Comparison of ENCODE assay signal across 16 cellular contexts in the genomic region with DNA sequence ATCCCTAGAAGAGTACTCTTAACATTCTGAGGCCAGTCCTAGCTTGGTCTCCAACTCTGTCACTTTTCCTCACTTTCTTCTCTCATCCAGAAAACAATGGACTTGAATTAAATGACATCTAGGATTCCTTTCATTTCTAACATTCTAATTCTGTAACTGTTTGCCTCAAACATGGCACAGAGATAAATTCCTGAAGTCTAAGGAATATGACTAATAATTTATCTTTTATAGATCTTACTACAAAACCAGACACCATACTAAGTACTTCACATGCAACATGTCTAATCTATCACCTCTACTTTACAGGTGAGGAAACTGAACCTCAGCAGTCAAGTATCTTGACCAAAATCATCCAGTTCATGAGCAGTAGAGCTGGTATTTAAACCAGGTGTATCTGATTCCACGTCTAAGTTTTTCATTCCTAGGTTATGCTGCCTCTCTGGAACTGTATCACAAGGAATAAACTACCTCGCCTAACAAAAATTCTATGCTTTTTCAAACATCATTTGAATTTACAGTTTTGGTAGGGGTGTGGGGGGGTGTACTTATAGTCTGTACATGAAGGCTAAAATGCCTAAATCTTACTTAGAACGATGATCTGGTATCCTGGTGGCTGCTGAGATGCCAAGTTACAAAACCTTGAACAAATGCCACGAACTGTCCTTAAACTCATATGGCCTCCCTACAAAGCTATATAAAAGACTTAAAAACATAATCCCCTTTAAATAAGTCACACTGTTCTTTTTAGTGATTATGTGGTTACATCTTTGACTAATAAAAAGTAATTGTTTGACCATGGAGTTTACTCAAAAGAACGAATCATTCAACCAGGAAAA. TPM values are rescaled to one million over a fixed set of nuclear protein-coding genes. Genes with fewer than 3 reads are reported as not detected.
A peak's percentile ranks its signal among the peaks of the same experiment; 100 is the strongest.
DNase-seq lines count a peak whose midpoint lies in the region; TF ChIP-seq lines count a peak whose summit lies in the region.
"Had no signal": no experiment of that assay in that cellular context is flagged by ENCODE, and none has a peak within 500 bp of the region (broad histone marks: within the 10 kb centered on the region; RNA-seq: fewer than 3 reads in every experiment).

No MANE protein-coding gene starts in this region.

- H3K27me3 Mint-ChIP-seq in chondrocyte (ENCODE audit: low read depth): no peaks in the 10 kb centered on the region
- H3K27me3 Mint-ChIP-seq: activated B cell treated with CpG ODN at 0.5 μM for 24 hours; activated naive CD8-positive, alpha-beta T cell treated with anti-CD3 and anti-CD28 coated beads, Interleukin-2, amount 10 ng/mL, durations not matched to agents 7 days and 5 days; CD4-positive, alpha-beta memory T cell; stimulated activated naive CD8-positive, alpha-beta T cell treated with anti-CD3 and anti-CD28 coated beads, Interleukin-15, Interleukin-2, amounts not matched to agents 100 ng/mL and 50 ng/mL, for 24 hours had no signal

- no peaks in the 10 kb centered on the region for H3K27me3 ChIP-seq in PC-9 (ENCODE audit: insufficient read depth, low read depth)
- H3K27me3 ChIP-seq: dorsolateral prefrontal cortex, gastrocnemius medialis had no signal

- no TSS peak for BruUV-seq in PC-9 (replicated peaks; lab: Mats Ljungman, UMichigan)

- peaks cover 92% of the 10 kb centered on the region for H4K20me1 ChIP-seq in PC-9 (ENCODE audit: insufficient read depth)

- no peak overlapping the region for H3K4me3 ChIP-seq in PC-9
- H3K4me3 ChIP-seq: dorsolateral prefrontal cortex, gastrocnemius medialis had no signal

- peaks cover 18% of the 10 kb centered on the region for H3K4me1 ChIP-seq in PC-9 (replicated peaks; ENCODE audit: insufficient read depth)

- TF ChIP-seq CTCF in PC-9 (conservative IDR thresholded peaks at IDR 0.05) (no peak), chondrocyte (IDR thresholded peaks at IDR 0.05) (no peak), GM20000 (IDR thresholded peaks at IDR 0.05; ENCODE audit: extremely low read depth, missing control alignments) (no peak)

- H3K27ac ChIP-seq in PC-9: peak overlapping the region; percentile 42
- H3K27ac ChIP-seq: gastrocnemius medialis had no signal

- no peak overlapping the region for H2AFZ ChIP-seq in PC-9

- peaks cover 98% of the 10 kb centered on the region for H3K79me2 ChIP-seq in PC-9 (ENCODE audit: low read depth)

- CTCF ChIA-PET in PC-9 (lab: Charles Lee): interaction anchor here (0.6 kb wide), 1 partner anchor 15 kb away, joined by 5 read pairs; no protein-coding TSS in a partner anchor

- H3K4me3 Mint-ChIP-seq in chondrocyte (ENCODE audit: unreplicated experiment): no peak overlapping the region
- H3K4me3 Mint-ChIP-seq: activated B cell treated with CpG ODN at 0.5 μM for 24 hours; activated naive CD8-positive, alpha-beta T cell treated with anti-CD3 and anti-CD28 coated beads, Interleukin-2, amount 10 ng/mL, durations not matched to agents 7 days and 5 days; CD4-positive, alpha-beta memory T cell; stimulated activated naive CD8-positive, alpha-beta T cell treated with anti-CD3 and anti-CD28 coated beads, Interleukin-15, Interleukin-2, amounts not matched to agents 100 ng/mL and 50 ng/mL, for 24 hours had no signal

- H3K4me1 Mint-ChIP-seq in chondrocyte (ENCODE audit: low read depth): peaks cover 42% of the 10 kb centered on the region
- H3K4me1 Mint-ChIP-seq: activated naive CD8-positive, alpha-beta T cell treated with anti-CD3 and anti-CD28 coated beads, Interleukin-2, amount 10 ng/mL, durations not matched to agents 7 days and 5 days had no signal

- no peaks in the 10 kb centered on the region for H3K9me3 ChIP-seq in PC-9 (ENCODE audit: insufficient read depth, low read depth)
- H3K9me3 ChIP-seq: gastrocnemius medialis had no signal

- POLR2A ChIA-PET in PC-9 (lab: Charles Lee; ENCODE audit: unreplicated experiment): interaction anchor here (0.5 kb wide), 1 partner anchor 625 kb away, joined by 3 read pairs; no protein-coding TSS in a partner anchor

- intact Hi-C loops in PC-9 (cut with micrococcal nuclease; ENCODE audit: unreplicated experiment): no loop called here

- DNase-seq in EL: peak; percentile 68
- DNase-seq in PC-9: peak in 1 of 2 experiments; percentile 72
- DNase-seq in chondrocyte (ENCODE audit: low spot score): no peak
- peak; percentile 24 for DNase-seq in non-pigmented ciliary epithelial cell (ENCODE audit: low read depth)
- DNase-seq in A172 (ENCODE audit: low spot score): no peak
- DNase-seq in activated CD4-positive, alpha-beta T cell treated with anti-CD3 and anti-CD28 coated beads, Interleukin-2, amount 50 U/mL, for 48 hours: no peak
- DNase-seq in GM20000 (ENCODE audit: low spot score): no peak
- no peak for DNase-seq in NCI-H128 (lab: John Stamatoyannopoulos, UW; ENCODE audit: unreplicated experiment)
- DNase-seq: activated B cell treated with CpG ODN at 0.5 μM for 24 hours; activated naive CD8-positive, alpha-beta T cell treated with anti-CD3 and anti-CD28 coated beads, Interleukin-2, amount 10 ng/mL, durations not matched to agents 7 days and 5 days; CD4-positive, alpha-beta memory T cell; dorsolateral prefrontal cortex; gastrocnemius medialis; MV-4-11; retina had no signal

- no peaks in the 10 kb centered on the region for H3K36me3 Mint-ChIP-seq in chondrocyte (ENCODE audit: low read depth)

- H3K27ac Mint-ChIP-seq in chondrocyte (ENCODE audit: unreplicated experiment): peak overlapping the region; percentile 64
- H3K27ac Mint-ChIP-seq: activated B cell treated with CpG ODN at 0.5 μM for 24 hours; activated naive CD8-positive, alpha-beta T cell treated with anti-CD3 and anti-CD28 coated beads, Interleukin-2, amount 10 ng/mL, durations not matched to agents 7 days and 5 days; CD4-positive, alpha-beta memory T cell; stimulated activated naive CD8-positive, alpha-beta T cell treated with anti-CD3 and anti-CD28 coated beads, Interleukin-15, Interleukin-2, amounts not matched to agents 100 ng/mL and 50 ng/mL, for 24 hours had no signal

- 0 out of 2 replicates have a peak, but pooled peaks cover 1% of the 10 kb centered on the region for H3K9me2 ChIP-seq in PC-9 (ENCODE audit: insufficient read depth)

- no peak overlapping the region for H3K4me2 ChIP-seq in PC-9

- peaks cover 26% of the 10 kb centered on the region for H3K36me3 ChIP-seq in PC-9 (ENCODE audit: low read depth)
- H3K36me3 ChIP-seq: gastrocnemius medialis had no signal

- H3F3A ChIP-seq in PC-9 (ENCODE audit: insufficient read depth, low read depth): peaks cover 72% of the 10 kb centered on the region

- H3K9me3 Mint-ChIP-seq in chondrocyte (ENCODE audit: low read depth): no peaks in the 10 kb centered on the region

RNA-seq across cellular contexts. Expression of a gene that starts 41.6 kb away (rescaled TPM):
- total RNA-seq in PC-9 (2021) (80.6 and 108 TPM in 2 replicates), chondrocyte (63.7 to 66.8 TPM (median 66.1 TPM) in 3 replicates)
- total RNA-seq in A172 (2014; rRNA removed; shearing (Covaris generic)): 11.1 and 25.6 TPM in 2 replicates

Comparison
In these comparisons a context has a peak if more than half of its experiments do, and no peak if none do; other contexts are left out.
1. DNase-seq: peak in EL (single experiment) and non-pigmented ciliary epithelial cell (single experiment); none in chondrocyte (single experiment), A172 (single experiment), activated CD4-positive, alpha-beta T cell treated with anti-CD3 and anti-CD28 coated beads, Interleukin-2, amount 50 U/mL, for 48 hours (0 of 2), GM20000 (single experiment) and NCI-H128 (single experiment).